ENCODE assay signal across 26 cellular contexts in the genomic region with DNA sequence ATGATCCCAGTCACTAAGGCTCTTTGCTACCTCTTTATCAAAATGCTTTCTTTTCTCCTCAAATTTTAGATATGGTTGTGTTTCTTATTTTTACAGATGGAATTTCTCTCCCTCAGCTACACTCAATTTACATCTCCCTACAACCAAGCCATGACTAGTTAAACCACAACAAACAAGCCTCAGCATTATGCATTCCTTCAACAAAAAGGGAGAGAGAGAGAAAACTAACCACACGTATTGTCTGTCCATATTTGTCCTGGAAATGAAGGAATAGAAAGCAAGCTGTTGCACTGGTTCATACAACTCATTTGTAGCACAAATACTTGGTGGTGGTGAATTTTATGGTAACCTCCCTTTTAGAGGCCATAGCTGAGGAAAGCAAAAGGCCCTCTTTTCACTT.
DNase-seq lines count a peak whose midpoint lies in the region; ATAC-seq, FAIRE-seq and TF ChIP-seq lines count a peak whose summit lies in the region.
"Had no signal": no experiment of that assay in that cellular context is flagged by ENCODE, and none has a peak within 500 bp of the region (broad histone marks: within the 10 kb centered on the region; RNA-seq: fewer than 3 reads in every experiment).

No MANE protein-coding gene starts in this region.

- TF ChIP-seq EP300 in HepG2 (IDR thresholded peaks at IDR 0.05; ENCODE audit: low read depth in 2 of 2, low read length in 2 of 2) (no peak), HepG2 (CRISPR knock-in tag; IDR thresholded peaks at IDR 0.05; ENCODE audit: borderline replicate concordance) (no peak)

- no peak for TF ChIP-seq RAD21 in HepG2 (CRISPR knock-in tag; IDR thresholded peaks at IDR 0.05)

- intact Hi-C loops in HepG2 (cut with micrococcal nuclease; ENCODE audit: unreplicated experiment), result no loop called here

- no peak overlapping the region for H3K27ac ChIP-seq in GM23248
- H3K27ac ChIP-seq in astrocyte (ENCODE audit: low read depth, low read length), result no peak overlapping the region
- no peak overlapping the region for H3K27ac ChIP-seq in HepG2 (ENCODE audit: extremely low read length, insufficient read depth, low read length)
- H3K27ac ChIP-seq: esophagus muscularis mucosa, hepatocyte had no signal

- H4K20me1 ChIP-seq in GM23248 (ENCODE audit: insufficient read depth), result no peaks in the 10 kb centered on the region
- H4K20me1 ChIP-seq in astrocyte (ENCODE audit: insufficient read depth, low read length), result no peaks in the 10 kb centered on the region
- H4K20me1 ChIP-seq in HepG2 (ENCODE audit: insufficient read depth, low read length), result no peaks in the 10 kb centered on the region

- H2AFZ ChIP-seq in GM23248 (no peak overlapping the region), astrocyte (ENCODE audit: low read depth, low read length) (no peak overlapping the region), HepG2 (ENCODE audit: low read length) (no peak overlapping the region)
- H2AFZ ChIP-seq: hepatocyte had no signal

- no peak for TF ChIP-seq CTCF in astrocyte (IDR thresholded peaks at IDR 0.05; ENCODE audit: insufficient read depth, low read depth, low read length)
- TF ChIP-seq CTCF in fibroblast of pulmonary artery (IDR thresholded peaks at IDR 0.05; ENCODE audit: low read length, missing control alignments), result no peak
- TF ChIP-seq CTCF in HepG2 (CRISPR knock-in tag; IDR thresholded peaks at IDR 0.05), result no peak

- no peak overlapping the region for H3K9ac ChIP-seq in GM23248
- no peak overlapping the region for H3K9ac ChIP-seq in astrocyte (ENCODE audit: low read length)
- H3K9ac ChIP-seq in HepG2 (ENCODE audit: insufficient read depth, low read depth, low read length), result no peak overlapping the region

- H3K79me2 ChIP-seq in GM23248 (ENCODE audit: insufficient read depth) (no peaks in the 10 kb centered on the region), astrocyte (ENCODE audit: insufficient read depth, low read length) (no peaks in the 10 kb centered on the region), HepG2 (ENCODE audit: insufficient read depth, low read length) (no peaks in the 10 kb centered on the region)
- H3K79me2 ChIP-seq: hepatocyte had no signal

- H3K27me3 Mint-ChIP-seq in astrocyte (ENCODE audit: low read depth, unreplicated experiment), result no peaks in the 10 kb centered on the region
- H3K27me3 Mint-ChIP-seq: natural killer cell treated with Interleukin-12 subunit alpha and Interleukin-12 subunit beta and Interleukin-15 and Interleukin-18, amount 100 ng/mL, for 72 hours; type B pancreatic cell had no signal

- peaks cover 41% of the 10 kb centered on the region for H3K4me1 Mint-ChIP-seq in astrocyte (ENCODE audit: low read depth, unreplicated experiment)
- H3K4me1 Mint-ChIP-seq: stimulated activated naive CD8-positive, alpha-beta T cell treated with anti-CD3 and anti-CD28 coated beads, Interleukin-15, amount 100 ng/mL, for 72 hours had no signal

- BruUV-seq in HepG2 (replicated peaks; lab: Mats Ljungman, UMichigan), result no TSS peak

- no peak for TF ChIP-seq POLR2A in HepG2 (IDR thresholded peaks at IDR 0.05; ENCODE audit: insufficient read depth in 1 of 2, low read depth in 2 of 2, low read length in 2 of 2)

- no peak for FAIRE-seq in astrocyte (lab: Jason Lieb, UNC)
- no peak for FAIRE-seq in HepG2 (lab: Jason Lieb, UNC)
- FAIRE-seq: K562, kidney had no signal

- POLR2A ChIA-PET in HepG2 (lab: Yijun Ruan, JAX), result no interaction called here

- CTCF ChIA-PET in HepG2 (lab: Yijun Ruan, JAX; ENCODE audit: low intra/inter-chr PET ratio, low total read pairs), result no interaction called here

- H3K9me3 ChIP-seq in GM23248 (ENCODE audit: low read depth), result no peaks in the 10 kb centered on the region
- no peaks in the 10 kb centered on the region for H3K9me3 ChIP-seq in astrocyte (ENCODE audit: insufficient read depth, low read depth, low read length)
- H3K9me3 ChIP-seq in HepG2 (ENCODE audit: low read length), result no peaks in the 10 kb centered on the region
- H3K9me3 ChIP-seq: esophagus muscularis mucosa had no signal

- H3K9me3 Mint-ChIP-seq in astrocyte (ENCODE audit: unreplicated experiment), result peaks cover 1% of the 10 kb centered on the region
- H3K9me3 Mint-ChIP-seq: activated naive CD4-positive, alpha-beta T cell treated with anti-CD3 and anti-CD28 coated beads, Interleukin-2, amount 50 U/mL, for 72 hours; stimulated activated naive CD8-positive, alpha-beta T cell treated with anti-CD3 and anti-CD28 coated beads, Interleukin-15, amount 100 ng/mL, for 72 hours; type B pancreatic cell had no signal

- DNase-seq in GM23248 (peak; percentile 38), astrocyte (ENCODE audit: low read depth) (peak; percentile 93), fibroblast of pulmonary artery (ENCODE audit: low read depth) (peak; percentile 45), DMS153 treated with DMSO at 0.1 percent for 48 hours (lab: John Stamatoyannopoulos, UW; ENCODE audit: unreplicated experiment) (no peak), HepG2 (ENCODE audit: low spot score) (no peak), HK-2 (ENCODE audit: unreplicated experiment) (no peak)
- DNase-seq: activated CD4-positive, CD25-positive, alpha-beta regulatory T cell treated with anti-CD3 and anti-CD28 coated beads, Interleukin-2, amount 50 U/mL, for 72 hours; activated CD8-positive, alpha-beta memory T cell treated with anti-CD3 and anti-CD28 coated beads for 24 hours; activated T-cell treated with anti-CD3 and anti-CD28 coated beads, Interleukin-2, amount 50 U/mL, for 48 hours; DMS 273 treated with DMSO at 0.1 percent for 48 hours; kidney; mesendoderm; NCI-H187; NCI-H345; posterior cingulate gyrus; stimulated activated CD4-positive, alpha-beta T cell treated with anti-CD3 and anti-CD28 coated beads, Interleukin-4, amount 100 ng/mL, for 1 hour; stimulated activated naive CD8-positive, alpha-beta T cell treated with anti-CD3 and anti-CD28 coated beads, Interleukin-15, amount 100 ng/mL, for 72 hours had no signal

- no peak overlapping the region for H3K4me2 ChIP-seq in GM23248 (ENCODE audit: unreplicated experiment)
- peak overlapping the region; percentile 23 for H3K4me2 ChIP-seq in astrocyte (ENCODE audit: low read length)
- H3K4me2 ChIP-seq in HepG2 (ENCODE audit: low read depth, low read length), result no peak overlapping the region
- H3K4me2 ChIP-seq: hepatocyte had no signal

- no peak overlapping the region for H3K4me3 Mint-ChIP-seq in astrocyte (ENCODE audit: unreplicated experiment)
- H3K4me3 Mint-ChIP-seq: natural killer cell treated with Interleukin-12 subunit alpha and Interleukin-12 subunit beta and Interleukin-15 and Interleukin-18, amount 100 ng/mL, for 72 hours; stimulated activated naive CD8-positive, alpha-beta T cell treated with anti-CD3 and anti-CD28 coated beads, Interleukin-15, amount 100 ng/mL, for 72 hours; type B pancreatic cell had no signal

- peaks cover 17% of the 10 kb centered on the region for H3F3A ChIP-seq in GM23248 (ENCODE audit: insufficient read depth)

- no peaks in the 10 kb centered on the region for H3K9me2 ChIP-seq in GM23248 (ENCODE audit: insufficient read depth)

- ATAC-seq in HepG2 (no peak), GM18520 (IDR thresholded peaks at IDR 0.05; ENCODE audit: unreplicated experiment) (no peak)
- ATAC-seq: activated naive CD4-positive, alpha-beta T cell treated with anti-CD3 and anti-CD28 coated beads, Interleukin-2, amount 50 U/mL, for 72 hours; HCT116; K562; natural killer cell treated with Interleukin-12 subunit alpha and Interleukin-12 subunit beta and Interleukin-15 and Interleukin-18, amount 100 ng/mL, for 72 hours; SK-N-SH treated with all-trans-retinoic acid at 6 μM for 48 hours; stimulated activated naive CD8-positive, alpha-beta T cell treated with anti-CD3 and anti-CD28 coated beads, Interleukin-15, amount 100 ng/mL, for 72 hours had no signal

- H3K4me3 ChIP-seq in GM23248 (no peak overlapping the region), astrocyte (ENCODE audit: insufficient read depth, low read depth, low read length) (no peak overlapping the region), fibroblast of pulmonary artery (replicated peaks; ENCODE audit: low read depth, low read length) (no peak overlapping the region), HepG2 (replicated peaks in 1 of 3; ENCODE audit: insufficient read depth in 1 of 3, low read depth in 2 of 3, low read length in 3 of 3) (no peak overlapping the region)
- H3K4me3 ChIP-seq: esophagus muscularis mucosa, hepatocyte, K562 had no signal

- H3K36me3 Mint-ChIP-seq in astrocyte (ENCODE audit: low read depth, unreplicated experiment), result no peaks in the 10 kb centered on the region
- H3K36me3 Mint-ChIP-seq: activated naive CD4-positive, alpha-beta T cell treated with anti-CD3 and anti-CD28 coated beads, Interleukin-2, amount 50 U/mL, for 72 hours; natural killer cell treated with Interleukin-12 subunit alpha and Interleukin-12 subunit beta and Interleukin-15 and Interleukin-18, amount 100 ng/mL, for 72 hours; type B pancreatic cell had no signal

- H3K4me1 ChIP-seq in GM23248 (ENCODE audit: insufficient read depth) (peaks cover 15% of the 10 kb centered on the region), astrocyte (ENCODE audit: insufficient read depth, low read length) (peaks cover 13% of the 10 kb centered on the region), HepG2 (ENCODE audit: insufficient read depth, low read length) (no peaks in the 10 kb centered on the region)
- H3K4me1 ChIP-seq: esophagus muscularis mucosa had no signal

- in situ Hi-C loops in GM23248 (cut with MboI) (no loop called here), HepG2 (cut with HindIII; ENCODE audit: extremely low pct_ligation_motif_present, low pct_unique_long_range_greater_than_20kb) (no loop called here)

- no peaks in the 10 kb centered on the region for H3K36me3 ChIP-seq in GM23248 (ENCODE audit: low read depth)
- H3K36me3 ChIP-seq in astrocyte (ENCODE audit: insufficient read depth, low read length), result no peaks in the 10 kb centered on the region
- no peaks in the 10 kb centered on the region for H3K36me3 ChIP-seq in HepG2 (replicated peaks in 1 of 2; ENCODE audit: control insufficient read depth in 1 of 2, insufficient read depth in 2 of 2, low read length in 2 of 2)
- H3K36me3 ChIP-seq: esophagus muscularis mucosa had no signal

- 68 to 73% methylated on average over 1 of the region's 1 CpG for WGBS in GM23248 (ENCODE audit: low coverage in 1 of 2, low lambda C conversion rate in 2 of 2, missing lambda C conversion rate in 2 of 2), 2 experiments
- WGBS in HepG2 (ENCODE audit: low lambda C conversion rate), result 7% methylated on average over 1 of the region's 1 CpG

- H3K27ac Mint-ChIP-seq in astrocyte (ENCODE audit: unreplicated experiment), result peak overlapping the region; percentile 85
- H3K27ac Mint-ChIP-seq: activated naive CD4-positive, alpha-beta T cell treated with anti-CD3 and anti-CD28 coated beads, Interleukin-2, amount 50 U/mL, for 72 hours; natural killer cell treated with Interleukin-12 subunit alpha and Interleukin-12 subunit beta and Interleukin-15 and Interleukin-18, amount 100 ng/mL, for 72 hours; stimulated activated naive CD8-positive, alpha-beta T cell treated with anti-CD3 and anti-CD28 coated beads, Interleukin-15, amount 100 ng/mL, for 72 hours; type B pancreatic cell had no signal

- no peaks in the 10 kb centered on the region for H3K27me3 ChIP-seq in GM23248 (replicated peaks; ENCODE audit: insufficient read depth)
- no peaks in the 10 kb centered on the region for H3K27me3 ChIP-seq in astrocyte (ENCODE audit: insufficient read depth, low read length)
- no peaks in the 10 kb centered on the region for H3K27me3 ChIP-seq in HepG2 (ENCODE audit: control insufficient read depth in 1 of 2, insufficient read depth in 2 of 2, low read length in 2 of 2)
- H3K27me3 ChIP-seq: esophagus muscularis mucosa, hepatocyte had no signal

Comparison
In these comparisons a context has a peak if more than half of its experiments do, and no peak if none do; other contexts are left out.
1. DNase-seq: peak in GM23248 (single experiment), astrocyte (single experiment) and fibroblast of pulmonary artery (single experiment); none in DMS153 treated with DMSO at 0.1 percent for 48 hours (single experiment), HepG2 (single experiment) and HK-2 (single experiment).